Comparison of ENCODE assay signal across 1 cellular context in genomic region chr1:202680586-202681352, GRCh38.
TF ChIP-seq lines count a peak whose summit lies in the region.

No MANE protein-coding gene starts in this region.

TF ChIP-seq in HepG2, 621 proteins besides CTCF, POLR2A, EP300 and RAD21 (continued from another document):
- peak; percentile 33 to 89 for TF ChIP-seq REST (IDR thresholded peaks at IDR 0.05; ENCODE audit: borderline replicate concordance in 1 of 2, low read depth in 1 of 2, low read length in 2 of 2)
- no peak for TF ChIP-seq ZNF619 (CRISPR knock-in tag; IDR thresholded peaks at IDR 0.05)
TF ChIP-seq in HepG2: peak in this region for 2.
